ENCODE assay signal across 8 cellular contexts in genomic region chr13:26558074-26558805, GRCh38.
DNase-seq lines count a peak whose midpoint lies in the region; ATAC-seq lines count a peak whose summit lies in the region.

No MANE protein-coding gene starts in this region.

- peak overlapping the region; percentile 11 for H3K4me3 ChIP-seq in mucosa of stomach (ENCODE audit: low read length)

- H3K27me3 ChIP-seq in mucosa of stomach (ENCODE audit: control insufficient read depth, insufficient read depth, low read length) = peaks cover 6% of the 10 kb centered on the region

- H3K36me3 ChIP-seq in mucosa of stomach (ENCODE audit: control insufficient read depth, insufficient read depth, low read length) = no peaks in the 10 kb centered on the region

- peaks cover 5% of the 10 kb centered on the region for H3K4me1 ChIP-seq in mucosa of stomach (ENCODE audit: control insufficient read depth, insufficient read depth, low read length)

- no peak for ATAC-seq in HG03432 (IDR thresholded peaks at IDR 0.05; ENCODE audit: unreplicated experiment)
- ATAC-seq in GM21367 (IDR thresholded peaks at IDR 0.05; ENCODE audit: unreplicated experiment) = no peak

- DNase-seq in NCI-H1417 (lab: John Stamatoyannopoulos, UW) (peak in 2 of 3 experiments; percentile 48 to 50), NCI-H1417 treated with DMSO at 0.1 percent for 48 hours (lab: John Stamatoyannopoulos, UW) (no peak), NCI-H2227 (lab: John Stamatoyannopoulos, UW; ENCODE audit: unreplicated experiment) (peak; percentile 42), ecto neural progenitor cell (ENCODE audit: low spot score) (peak; percentile 63), NAMALWA (ENCODE audit: low spot score) (no peak)

- H3K9ac ChIP-seq in mucosa of stomach (ENCODE audit: low read length) = no peak overlapping the region

- no peaks in the 10 kb centered on the region for H3K9me3 ChIP-seq in mucosa of stomach (ENCODE audit: control insufficient read depth, low read length)

Comparison
In these comparisons a context has a peak if more than half of its experiments do, and no peak if none do; other contexts are left out.
1. DNase-seq: peak in NCI-H1417 (2 of 3), NCI-H2227 (single experiment) and ecto neural progenitor cell (single experiment); none in NCI-H1417 treated with DMSO at 0.1 percent for 48 hours (single experiment) and NAMALWA (single experiment).